ENCODE assay signal across 12 cellular contexts in the genomic region with DNA sequence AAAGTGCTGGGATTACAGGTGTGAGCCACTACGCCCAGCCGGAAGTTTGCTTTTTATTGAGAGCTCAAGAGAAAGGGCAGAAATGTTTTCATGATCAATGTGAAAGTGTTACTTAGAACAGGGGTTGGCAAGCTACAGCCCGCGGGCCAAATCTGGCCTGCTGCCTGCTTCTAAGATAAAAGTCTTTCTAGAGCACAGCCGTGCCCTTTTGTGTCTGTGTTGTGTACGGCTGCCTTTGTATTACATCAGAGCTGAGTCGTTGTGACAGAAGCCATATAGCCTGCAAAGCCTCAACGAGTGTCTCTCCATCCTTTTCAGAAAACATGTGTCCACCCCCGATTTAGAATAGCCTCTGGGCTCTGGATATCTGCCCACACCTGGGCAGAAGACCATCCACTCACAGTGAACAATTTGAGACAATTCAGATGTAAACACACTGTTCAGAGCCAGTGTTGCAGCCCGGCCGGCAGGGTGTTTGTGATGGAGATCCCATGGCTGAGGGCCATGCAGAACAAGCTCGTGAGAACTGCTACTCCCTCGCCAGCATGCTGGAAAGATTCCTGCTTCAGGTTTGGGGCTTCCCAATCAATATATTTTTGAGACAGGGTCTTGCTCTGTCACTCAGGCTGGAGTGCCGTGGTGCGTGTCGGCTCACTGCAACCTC. TPM values are rescaled to one million over a fixed set of nuclear protein-coding genes. Genes with fewer than 3 reads are reported as not detected.
DNase-seq lines count a peak whose midpoint lies in the region; ATAC-seq and TF ChIP-seq lines count a peak whose summit lies in the region.
"Had no signal": no experiment of that assay in that cellular context is flagged by ENCODE, and none has a peak within 500 bp of the region (broad histone marks: within the 10 kb centered on the region; RNA-seq: fewer than 3 reads in every experiment).

No MANE protein-coding gene starts in this region.

- no peaks in the 10 kb centered on the region for H3K9me3 Mint-ChIP-seq in activated B cell treated with CpG ODN at 0.5 μM for 24 hours
- H3K9me3 Mint-ChIP-seq: nephron had no signal

- H3K36me3 Mint-ChIP-seq in activated B cell treated with CpG ODN at 0.5 μM for 24 hours (ENCODE audit: low read depth), result no peaks in the 10 kb centered on the region

- no peaks in the 10 kb centered on the region for H3K27me3 ChIP-seq in right atrium auricular region
- H3K27me3 ChIP-seq in thymus (ENCODE audit: control insufficient read depth, insufficient read depth), result no peaks in the 10 kb centered on the region
- H3K27me3 ChIP-seq: tibial artery had no signal

- H3K4me1 ChIP-seq in right atrium auricular region (no peaks in the 10 kb centered on the region), thymus (ENCODE audit: control insufficient read depth, insufficient read depth, low read length) (peaks cover 56% of the 10 kb centered on the region)
- H3K4me1 ChIP-seq: tibial artery had no signal

- WGBS in thymus, result 59% methylated on average over 16 of the region's 16 CpGs

- CTCF ChIA-PET in activated B cell treated with CpG ODN at 0.5 μM for 24 hours (lab: Charles Lee), result interaction anchor here (0.6 to 4.5 kb wide), 10 partner anchors 9 to 682 kb away, joined by 3 to 37 read pairs (median 4); partner anchors contain the start of gene SPACA9

- no peaks in the 10 kb centered on the region for H3K27me3 Mint-ChIP-seq in activated B cell treated with CpG ODN at 0.5 μM for 24 hours

- intact Hi-C loops in Right ventricle myocardium superior (cut with DNase I) (no loop called here), activated B cell treated with CpG ODN at 0.5 μM for 24 hours (cut with micrococcal nuclease) (no loop called here), left cardiac atrium (cut with DNase I) (no loop called here)

- peak overlapping the region; percentile 75 for H3K27ac Mint-ChIP-seq in activated B cell treated with CpG ODN at 0.5 μM for 24 hours
- H3K27ac Mint-ChIP-seq: nephron had no signal

- no peak overlapping the region for H3K4me3 ChIP-seq in right atrium auricular region
- no peak overlapping the region for H3K4me3 ChIP-seq in thymus (ENCODE audit: low read length)
- H3K4me3 ChIP-seq: tibial artery had no signal

- POLR2A ChIA-PET in activated B cell treated with CpG ODN at 0.5 μM for 24 hours (lab: Charles Lee), result interaction anchor here (0.9 to 1.4 kb wide), 4 partner anchors 40 to 96 kb away, joined by 3 to 12 read pairs (median 4); no protein-coding TSS in a partner anchor

- TF ChIP-seq CTCF in right atrium auricular region (IDR thresholded peaks at IDR 0.05) (no peak), activated B cell treated with CpG ODN at 0.5 μM for 24 hours (IDR thresholded peaks at IDR 0.05) (no peak)

- DNase-seq in Right ventricle myocardium superior (peak; percentile 66), right atrium auricular region (ENCODE audit: low spot score) (no peak), activated B cell treated with CpG ODN at 0.5 μM for 24 hours (no peak), left cardiac atrium (no peak), epidermal melanocyte (ENCODE audit: insufficient read length, low spot score) (no peak)
- DNase-seq: activated CD8-positive, alpha-beta memory T cell treated with anti-CD3 and anti-CD28 coated beads, Interleukin-2, amount 50 U/mL, for 4 hours; tibial artery had no signal

- H3K9me3 ChIP-seq in right atrium auricular region (no peaks in the 10 kb centered on the region), thymus (ENCODE audit: control insufficient read depth) (no peaks in the 10 kb centered on the region)
- H3K9me3 ChIP-seq: tibial artery had no signal

- peaks cover 33% of the 10 kb centered on the region for H3K4me1 Mint-ChIP-seq in activated B cell treated with CpG ODN at 0.5 μM for 24 hours
- H3K4me1 Mint-ChIP-seq: nephron had no signal

- peak overlapping the region; percentile 68 for H3K4me3 Mint-ChIP-seq in activated B cell treated with CpG ODN at 0.5 μM for 24 hours
- H3K4me3 Mint-ChIP-seq: nephron had no signal

- H3K36me3 ChIP-seq in right atrium auricular region, result no peaks in the 10 kb centered on the region
- no peaks in the 10 kb centered on the region for H3K36me3 ChIP-seq in thymus (ENCODE audit: control insufficient read depth, insufficient read depth)
- H3K36me3 ChIP-seq: tibial artery had no signal

- H3K27ac ChIP-seq in right atrium auricular region, result no peak overlapping the region
- peak overlapping the region; percentile 94 for H3K27ac ChIP-seq in thymus (ENCODE audit: low read depth)
- H3K27ac ChIP-seq: C4-2B, tibial artery had no signal

- peak; percentile 84 for ATAC-seq in Right ventricle myocardium superior (ENCODE audit: poor library complexity)
- no peak for ATAC-seq in activated B cell treated with CpG ODN at 0.5 μM for 24 hours (ENCODE audit: low read depth)
- peak; percentile 47 to 48 for ATAC-seq in left cardiac atrium
- ATAC-seq in HG02610 (IDR thresholded peaks at IDR 0.05; ENCODE audit: unreplicated experiment), result no peak
- no peak for ATAC-seq in GM18858 (IDR thresholded peaks at IDR 0.05; ENCODE audit: unreplicated experiment)

RNA-seq across cellular contexts. Expression of gene AK8, which starts 28.8 kb away (rescaled TPM):
- total RNA-seq in Right ventricle myocardium superior (0.22 TPM), right atrium auricular region (under 1 TPM in 1 of 2 donors, not detected in 1; 0.19 TPM), activated B cell treated with CpG ODN at 0.5 μM for 24 hours (0.93 and 1.0 TPM in 2 replicates), left cardiac atrium (under 1 TPM; 0.18 to 0.32 TPM)
- polyA plus RNA-seq in thymus, result 2.3 TPM

RNA-seq across cellular contexts. Expression of gene SPACA9, which starts 29.4 kb away (rescaled TPM):
- 3.5 TPM for total RNA-seq in Right ventricle myocardium superior
- total RNA-seq in right atrium auricular region, result 10 to 100 TPM in 1 of 2 donors, 1 to 10 TPM in 1; 8.1 to 17.1 TPM
- 1.2 and 1.6 TPM in 2 replicates for total RNA-seq in activated B cell treated with CpG ODN at 0.5 μM for 24 hours
- total RNA-seq in left cardiac atrium, result 1 to 10 TPM; 5.4 to 6.5 TPM
- polyA plus RNA-seq in thymus, result 5.8 TPM

Comparison
In these comparisons a context has a peak if more than half of its experiments do, and no peak if none do; other contexts are left out.
1. ATAC-seq: peak in Right ventricle myocardium superior (single experiment) and left cardiac atrium (2 of 2); none in activated B cell treated with CpG ODN at 0.5 μM for 24 hours (single experiment), HG02610 (single experiment) and GM18858 (single experiment).